ENCODE assay signal across 8 cellular contexts in genomic region chr1:201114245-201115131, GRCh38. TPM values are rescaled to one million over a fixed set of nuclear protein-coding genes. Genes with fewer than 3 reads are reported as not detected.
DNase-seq lines count a peak whose midpoint lies in the region; ATAC-seq, FAIRE-seq and TF ChIP-seq lines count a peak whose summit lies in the region.

No MANE protein-coding gene starts in this region.

- DNase-seq in A549 (ENCODE audit: low read depth in 1 of 2, low spot score in 1 of 2) (peak; percentile 93 to 98), NCI-H2227 (lab: John Stamatoyannopoulos, UW; ENCODE audit: unreplicated experiment) (peak; percentile 97), iris pigment epithelial cell (ENCODE audit: low read depth) (peak; percentile 93)
- DNase-seq in activated CD4-positive, CD25-positive, alpha-beta regulatory T cell (lab: John Stamatoyannopoulos, UW), result peak; percentile 45 to 50 (median 48)
- peak; percentile 46 to 57 for DNase-seq in central memory CD8-positive, alpha-beta T cell (ENCODE audit: low spot score in 2 of 2)
- peak; percentile 65 to 79 for DNase-seq in stimulated activated CD4-positive, alpha-beta T cell treated with anti-CD3 and anti-CD28 coated beads, Interleukin-12 subunit alpha, Interleukin-12 subunit beta, amount 100 ng/mL, for 24 hours (ENCODE audit: low read depth in 2 of 2)

- H3K4me3 Mint-ChIP-seq in central memory CD8-positive, alpha-beta T cell, result peak overlapping the region; percentile 89

- H3K36me3 Mint-ChIP-seq in central memory CD8-positive, alpha-beta T cell (ENCODE audit: insufficient read depth), result peaks cover 6% of the 10 kb centered on the region

- H3K4me3 ChIP-seq in A549, result peak overlapping the region; percentile 80

- POLR2A ChIA-PET in A549 (lab: Yijun Ruan, JAX), result interaction anchor here (0.6 to 2.1 kb wide), 10 partner anchors 10 to 556 kb away, joined by 3 to 9 read pairs (median 4); partner anchors contain the start of gene DDX59

- FAIRE-seq in A549 (lab: Jason Lieb, UNC), result peak; percentile 97

- peak; percentile 84 for TF ChIP-seq CTCF in A549 (IDR thresholded peaks at IDR 0.05)

- H3K27ac Mint-ChIP-seq in central memory CD8-positive, alpha-beta T cell (ENCODE audit: low read depth), result peak overlapping the region; percentile 83

- no peaks in the 10 kb centered on the region for H3K9me3 Mint-ChIP-seq in central memory CD8-positive, alpha-beta T cell

- peak; percentile 78 for TF ChIP-seq POLR2A in A549 (IDR thresholded peaks at IDR 0.05; ENCODE audit: low read length)

- peaks cover 8% of the 10 kb centered on the region for H3K4me1 ChIP-seq in A549

- TF ChIP-seq RAD21 in A549 (conservative IDR thresholded peaks at IDR 0.05 in 1 of 2, IDR thresholded peaks at IDR 0.05 in 1 of 2), result peak; percentile 90 to 91

- no peak for TF ChIP-seq EP300 in A549 (IDR thresholded peaks at IDR 0.05)

- H3K27me3 Mint-ChIP-seq in central memory CD8-positive, alpha-beta T cell, result no peaks in the 10 kb centered on the region

- H3K4me2 ChIP-seq in A549, result peak overlapping the region; percentile 87

- ATAC-seq in A549 (peak; percentile 93 to 97), GM18858 (IDR thresholded peaks at IDR 0.05; ENCODE audit: unreplicated experiment) (peak; percentile 83), HG03135 (IDR thresholded peaks at IDR 0.05; ENCODE audit: unreplicated experiment) (peak; percentile 87)
- ATAC-seq in central memory CD8-positive, alpha-beta T cell (replicated peaks; ENCODE audit: extremely low read depth, poor library complexity, severe bottlenecking), result peak; percentile 83

- peaks cover 12% of the 10 kb centered on the region for H3K4me1 Mint-ChIP-seq in central memory CD8-positive, alpha-beta T cell

- peak overlapping the region; percentile 87 to 89 for H3K27ac ChIP-seq in A549

- WGBS in A549 (ENCODE audit: missing lambda C conversion rate), result 5% methylated on average over 43 of the region's 88 CpGs

- H3K9me3 ChIP-seq in A549, result no peaks in the 10 kb centered on the region

- CTCF ChIA-PET in A549 (lab: Yijun Ruan, JAX), result interaction anchor here (0.5 to 7.4 kb wide), 34 partner anchors 8 to 557 kb away, joined by 3 to 84 read pairs (median 4); partner anchors contain the start of gene ASCL5

TF ChIP-seq in A549, 52 proteins besides CTCF, POLR2A, EP300 and RAD21:
- no peak for TF ChIP-seq HMGXB4 (CRISPR knock-in tag; IDR thresholded peaks at IDR 0.05; ENCODE audit: borderline replicate concordance)
- TF ChIP-seq CEBPB (IDR thresholded peaks at IDR 0.05), result no peak
- no peak for TF ChIP-seq FOSB (CRISPR knock-in tag; IDR thresholded peaks at IDR 0.05)
- TF ChIP-seq, protein P1, sequence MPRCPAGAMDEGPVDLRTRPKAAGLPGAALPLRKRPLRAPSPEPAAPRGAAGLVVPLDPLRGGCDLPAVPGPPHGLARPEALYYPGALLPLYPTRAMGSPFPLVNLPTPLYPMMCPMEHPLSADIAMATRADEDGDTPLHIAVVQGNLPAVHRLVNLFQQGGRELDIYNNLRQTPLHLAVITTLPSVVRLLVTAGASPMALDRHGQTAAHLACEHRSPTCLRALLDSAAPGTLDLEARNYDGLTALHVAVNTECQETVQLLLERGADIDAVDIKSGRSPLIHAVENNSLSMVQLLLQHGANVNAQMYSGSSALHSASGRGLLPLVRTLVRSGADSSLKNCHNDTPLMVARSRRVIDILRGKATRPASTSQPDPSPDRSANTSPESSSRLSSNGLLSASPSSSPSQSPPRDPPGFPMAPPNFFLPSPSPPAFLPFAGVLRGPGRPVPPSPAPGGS (IDR thresholded peaks at IDR 0.05), result peak; percentile 29; the same call in 1 of the 3 replicates
- TF ChIP-seq SMC3 (IDR thresholded peaks at IDR 0.05), result peak; percentile 86
- no peak for TF ChIP-seq ZNF302 (CRISPR knock-in tag; IDR thresholded peaks at IDR 0.05)
- TF ChIP-seq KDM5A (IDR thresholded peaks at IDR 0.05), result peak; percentile 26; the same call in 1 of the 2 replicates
- TF ChIP-seq GATA3 (IDR thresholded peaks at IDR 0.05; ENCODE audit: borderline replicate concordance), result no peak
- TF ChIP-seq NR3C1 (IDR thresholded peaks at IDR 0.05), result no peak
- TF ChIP-seq ESRRA (IDR thresholded peaks at IDR 0.05; ENCODE audit: borderline replicate concordance, low read length), result no peak
- TF ChIP-seq RFX5 (IDR thresholded peaks at IDR 0.05), result 0 out of 2 replicates have a peak, but pooled peaks have one; percentile 31
- no peak for TF ChIP-seq NPAS2 (CRISPR knock-in tag; IDR thresholded peaks at IDR 0.05; ENCODE audit: borderline replicate concordance)
- TF ChIP-seq HOXA7 (CRISPR knock-in tag; IDR thresholded peaks at IDR 0.05), result no peak
- TF ChIP-seq JUN (IDR thresholded peaks at IDR 0.05), result peak in 1 of 2 experiments; percentile 66; a peak in 3 of 5 replicates
- TF ChIP-seq KDM1A (IDR thresholded peaks at IDR 0.05; ENCODE audit: low read depth), result no peak
- no peak for TF ChIP-seq CBX8 (IDR thresholded peaks at IDR 0.05)
- TF ChIP-seq JUNB (IDR thresholded peaks at IDR 0.05), result no peak
- TF ChIP-seq PHF8 (IDR thresholded peaks at IDR 0.05; ENCODE audit: borderline replicate concordance, low read depth), result peak; percentile 56; the same call in 1 of the 2 replicates
- no peak for TF ChIP-seq POLR2AphosphoS2 (conservative IDR thresholded peaks at IDR 0.05; ENCODE audit: low read length)
- TF ChIP-seq FOXS1 (CRISPR knock-in tag; IDR thresholded peaks at IDR 0.05), result no peak
- peak; percentile 92 for TF ChIP-seq MAX (IDR thresholded peaks at IDR 0.05)
- TF ChIP-seq EHMT2 (IDR thresholded peaks at IDR 0.05; ENCODE audit: low read depth), result no peak
- TF ChIP-seq RNF2 (IDR thresholded peaks at IDR 0.05; ENCODE audit: borderline replicate concordance, low read depth), result no peak
- TF ChIP-seq MYC (IDR thresholded peaks at IDR 0.05; ENCODE audit: borderline replicate concordance, low read length), result peak; percentile 75; the same call in 1 of the 2 replicates
- TF ChIP-seq REST (IDR thresholded peaks at IDR 0.05), result no peak

RNA-seq across cellular contexts. Expression of gene CACNA1S, which starts 2.3 kb away (rescaled TPM):
- 0.01 and 0.03 TPM in 2 replicates for polyA plus RNA-seq in A549 (2011; rRNA removed)
- polyA plus RNA-seq in A549 (2012; cell fraction: cytosol; rRNA removed), result under 0.01 and 0.01 TPM in 2 replicates
- polyA plus RNA-seq in A549 (2012; cell fraction: nucleus; rRNA removed), result 0.01 TPM in 1 of 2 replicates, not detected in the other
- not detected in 3 replicates for polyA plus RNA-seq in A549 (2017; fragmentation: RNase III; extraction: RNeasy Plus Mini Kit Qiagen cat#74134 plus additional on column Dnase treatment)
- 0.05 and 0.08 TPM in 2 replicates for polyA minus RNA-seq in A549 (2011; rRNA and poly(A)+ RNA removed)

RNA-seq across cellular contexts. Expression of gene ASCL5, which starts 12.5 kb away (rescaled TPM):
- polyA plus RNA-seq in A549 (2011; rRNA removed), result 0.07 TPM in 1 of 2 replicates, not detected in the other
- 0.05 and 0.13 TPM in 2 replicates for polyA plus RNA-seq in A549 (2012; cell fraction: cytosol; rRNA removed)
- polyA plus RNA-seq in A549 (2012; cell fraction: nucleus; rRNA removed), result 0.15 and 0.20 TPM in 2 replicates
- polyA plus RNA-seq in A549 (2017; fragmentation: RNase III; extraction: RNeasy Plus Mini Kit Qiagen cat#74134 plus additional on column Dnase treatment), result 0.07 to 0.17 TPM (median 0.09 TPM) in 3 replicates
- not detected in 2 replicates for polyA minus RNA-seq in A549 (2011; rRNA and poly(A)+ RNA removed)

RNA-seq across cellular contexts. Expression of gene TMEM9, which starts 39.8 kb away (rescaled TPM):
- 97.0 and 119 TPM in 2 replicates for polyA plus RNA-seq in A549 (2011; rRNA removed)
- 110 and 139 TPM in 2 replicates for polyA plus RNA-seq in A549 (2012; cell fraction: cytosol; rRNA removed)
- polyA plus RNA-seq in A549 (2012; cell fraction: nucleus; rRNA removed), result 114 and 137 TPM in 2 replicates
- polyA plus RNA-seq in A549 (2017; fragmentation: RNase III; extraction: RNeasy Plus Mini Kit Qiagen cat#74134 plus additional on column Dnase treatment), result 75.7 to 86.8 TPM (median 83.3 TPM) in 3 replicates
- polyA minus RNA-seq in A549 (2011; rRNA and poly(A)+ RNA removed), result 68.8 and 75.9 TPM in 2 replicates

Comparison
In these comparisons a context has a peak if more than half of its experiments do, and no peak if none do; other contexts are left out.
1. Peak in every context shown above with its lines: DNase-seq, ATAC-seq, H3K4me3 ChIP-seq and H3K27ac ChIP-seq.